Comparison of ENCODE assay signal across 29 cellular contexts in genomic region chr10:47306429-47307210, GRCh38. TPM values are rescaled to one million over a fixed set of nuclear protein-coding genes. Genes with fewer than 3 reads are reported as not detected.
"Had no signal": no experiment of that assay in that cellular context is flagged by ENCODE, and none has a peak within 500 bp of the region (broad histone marks: within the 10 kb centered on the region; RNA-seq: fewer than 3 reads in every experiment).

No MANE protein-coding gene starts in this region.

- H3K27ac ChIP-seq: brain microvascular endothelial cell, foreskin keratinocyte, neutrophil, tibial artery, VCaP had no signal

- ATAC-seq: activated CD4-positive, CD25-positive, alpha-beta regulatory T cell treated with anti-CD3 and anti-CD28 coated beads, Interleukin-2, amount 50 U/mL, for 24 hours; activated CD8-positive, alpha-beta T cell treated with anti-CD3 and anti-CD28 coated beads, Interleukin-2, amount 10 ng/mL, durations not matched to agents 7 days and 5 days; foreskin keratinocyte; left ventricle myocardium superior; sciatic nerve; stimulated activated effector memory CD8-positive, alpha-beta T cell treated with anti-CD3 and anti-CD28 coated beads, Interleukin-12 subunit alpha, Interleukin-12 subunit beta, amount 100 ng/mL, for 72 hours; stimulated activated naive CD8-positive, alpha-beta T cell treated with anti-CD3 and anti-CD28 coated beads, Interleukin-15, amount 100 ng/mL, for 72 hours had no signal

- H3K27me3 ChIP-seq: brain microvascular endothelial cell had no signal

- DNase-seq: activated CD4-positive, alpha-beta T cell treated with anti-CD3 and anti-CD28 coated beads, Interleukin-2, amount 50 U/mL, for 1 hour; activated CD8-positive, alpha-beta T cell treated with anti-CD3 and anti-CD28 coated beads, Interleukin-2, amount 10 ng/mL, durations not matched to agents 7 days and 5 days; activated gamma-delta T cell; activated naive CD4-positive, alpha-beta T cell treated with anti-CD3 and anti-CD28 coated beads, Interleukin-2, amount 50 U/mL, for 16 hours; aorta; brain microvascular endothelial cell; caudate nucleus; effector CD4-positive, alpha-beta T cell; foreskin keratinocyte; hippocampal formation; left ventricle myocardium superior; mammary epithelial cell; midbrain; small intestine; stimulated activated CD4-positive, alpha-beta T cell treated with anti-CD3 and anti-CD28 coated beads, Interleukin-2, amount 100 ng/mL, for 24 hours; stimulated activated naive CD8-positive, alpha-beta T cell treated with anti-CD3 and anti-CD28 coated beads, Interleukin-15, amount 100 ng/mL, for 72 hours; T1000; tibial artery had no signal

- H3K36me3 ChIP-seq: brain microvascular endothelial cell, neutrophil, tibial artery had no signal

- H3K4me1 ChIP-seq: foreskin keratinocyte had no signal

- H3K9me3 ChIP-seq: neutrophil, tibial artery had no signal

- FAIRE-seq: small intestine had no signal

- H3K4me3 ChIP-seq: tibial artery had no signal

RNA-seq across cellular contexts. Expression of gene GDF10, which starts 6.6 kb away (rescaled TPM):
- total RNA-seq: activated CD8-positive, alpha-beta T cell treated with anti-CD3 and anti-CD28 coated beads, Interleukin-2, amount 10 ng/mL, durations not matched to agents 7 days and 5 days; foreskin keratinocyte; mammary epithelial cell; renal cortical epithelial cell; T-helper 1 cell treated with Interleukin-12 subunit alpha and Interleukin-12 subunit beta and Interleukin-4 antibody, amounts not matched to agents 30 ng/mL and 1 ng/mL, for 36 hours had no signal
- polyA plus RNA-seq: foreskin keratinocyte, mammary epithelial cell had no signal

RNA-seq across cellular contexts. Expression of gene GDF2, which starts 15.6 kb away (rescaled TPM):
- total RNA-seq: activated CD8-positive, alpha-beta T cell treated with anti-CD3 and anti-CD28 coated beads, Interleukin-2, amount 10 ng/mL, durations not matched to agents 7 days and 5 days; activated T-helper 1 cell treated with anti-CD3 and anti-CD28 coated beads, Interleukin-12 subunit alpha, Interleukin-12 subunit beta, Interleukin-2, Interleukin-4 antibody, amounts not matched to agents 30 ng/mL and 10 ng/mL and 1 ng/mL, durations not matched to agents 14 hours and 24 hours and 36 hours; aorta; foreskin keratinocyte; left ventricle myocardium superior; mammary epithelial cell; renal cortical epithelial cell; sciatic nerve; T-helper 1 cell treated with Interleukin-12 subunit alpha and Interleukin-12 subunit beta and Interleukin-4 antibody, amounts not matched to agents 30 ng/mL and 1 ng/mL, for 36 hours; urinary bladder had no signal
- polyA plus RNA-seq: adipose tissue, aorta, esophagus, foreskin keratinocyte, mammary epithelial cell, small intestine, urinary bladder had no signal

RNA-seq across cellular contexts. Expression of gene RBP3, which starts 41.5 kb away (rescaled TPM):
- total RNA-seq: activated CD8-positive, alpha-beta T cell treated with anti-CD3 and anti-CD28 coated beads, Interleukin-2, amount 10 ng/mL, durations not matched to agents 7 days and 5 days; activated T-helper 1 cell treated with anti-CD3 and anti-CD28 coated beads, Interleukin-12 subunit alpha, Interleukin-12 subunit beta, Interleukin-2, Interleukin-4 antibody, amounts not matched to agents 30 ng/mL and 10 ng/mL and 1 ng/mL, durations not matched to agents 14 hours and 24 hours and 36 hours; aorta; foreskin keratinocyte; left ventricle myocardium superior; mammary epithelial cell; renal cortical epithelial cell; sciatic nerve; T-helper 1 cell treated with Interleukin-12 subunit alpha and Interleukin-12 subunit beta and Interleukin-4 antibody, amounts not matched to agents 30 ng/mL and 1 ng/mL, for 36 hours; urinary bladder had no signal
- polyA plus RNA-seq: adipose tissue, aorta, esophagus, foreskin keratinocyte, mammary epithelial cell, urinary bladder had no signal
